In the genomic region with DNA sequence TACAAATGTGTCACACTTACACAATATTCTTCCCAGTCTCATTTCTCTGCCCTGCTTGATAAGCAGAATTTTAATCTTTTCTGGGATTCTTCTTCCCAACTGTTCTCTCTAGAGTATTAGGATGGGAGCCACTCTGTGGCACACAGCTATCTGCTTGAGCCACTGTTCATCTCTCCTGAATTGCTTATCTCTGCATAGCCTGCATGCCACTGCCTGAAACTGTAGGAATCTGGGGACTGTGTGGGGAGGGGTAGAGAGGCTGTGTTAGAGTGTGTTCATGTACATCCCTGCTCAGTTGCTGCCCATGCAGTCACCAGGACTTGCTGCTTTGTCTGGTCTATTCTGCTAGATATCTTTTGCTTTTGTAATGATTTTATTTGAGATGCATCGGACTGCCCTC, we compare ENCODE assay signal across 38 cellular contexts. TPM values are rescaled to one million over a fixed set of nuclear protein-coding genes. Genes with fewer than 3 reads are reported as not detected.
"Had no signal": no experiment of that assay in that cellular context is flagged by ENCODE, and none has a peak within 500 bp of the region (broad histone marks: within the 10 kb centered on the region; RNA-seq: fewer than 3 reads in every experiment).

No MANE protein-coding gene starts in this region.

- DNase-seq: activated B cell treated with CpG ODN at 0.5 μM for 24 hours; activated CD4-positive, alpha-beta memory T cell treated with anti-CD3 and anti-CD28 coated beads for 36 hours; activated CD4-positive, alpha-beta T cell treated with anti-CD3 and anti-CD28 coated beads for 4 hours; activated CD4-positive, alpha-beta T cell treated with anti-CD3 and anti-CD28 coated beads, Interleukin-2, amount 10 ng/mL, durations not matched to agents 24 days and 14 days; activated CD4-positive, alpha-beta T cell treated with anti-CD3 and anti-CD28 coated beads, Interleukin-2, amount 50 U/mL, for 1 hour; activated CD4-positive, alpha-beta T cell treated with anti-CD3 and anti-CD28 coated beads, Interleukin-2, amount 50 U/mL, for 4 hours; activated CD4-positive, CD25-positive, alpha-beta regulatory T cell treated with anti-CD3 and anti-CD28 coated beads, Interleukin-2, amount 50 U/mL, for 72 hours; activated CD8-positive, alpha-beta memory T cell treated with anti-CD3 and anti-CD28 coated beads for 24 hours; activated CD8-positive, alpha-beta memory T cell treated with anti-CD3 and anti-CD28 coated beads, Interleukin-2, amount 10 ng/mL, durations not matched to agents 7 days and 5 days; activated CD8-positive, alpha-beta memory T cell treated with anti-CD3 and anti-CD28 coated beads, Interleukin-2, amount 50 U/mL, for 48 hours; activated CD8-positive, alpha-beta T cell treated with anti-CD3 and anti-CD28 coated beads for 36 hours; activated effector memory CD4-positive, alpha-beta T cell treated with anti-CD3 and anti-CD28 coated beads, Interleukin-2, amount 50 U/mL, for 16 hours; activated gamma-delta T cell treated with Interleukin-2 at 50 U/mL for 16 hours; activated naive CD4-positive, alpha-beta T cell; activated naive CD4-positive, alpha-beta T cell treated with anti-CD3 and anti-CD28 coated beads for 36 hours; activated naive CD4-positive, alpha-beta T cell treated with anti-CD3 and anti-CD28 coated beads, Interleukin-2, amount 50 U/mL, for 16 hours; activated naive CD8-positive, alpha-beta T cell treated with anti-CD3 and anti-CD28 coated beads for 36 hours; activated T-cell treated with anti-CD3 and anti-CD28 coated beads, Interleukin-2, amount 50 U/mL, for 24 hours; activated T-cell treated with anti-CD3 and anti-CD28 coated beads, Interleukin-2, amount 50 U/mL, for 72 hours; adrenal gland; amniotic stem cell; aorta; body of pancreas; brain microvascular endothelial cell; central memory CD4-positive, alpha-beta T cell; T-helper 1 cell; T-helper 2 cell; T-helper 9 cell had no signal

- H3K27me3 Mint-ChIP-seq: activated CD4-positive, alpha-beta memory T cell treated with anti-CD3 and anti-CD28 coated beads for 36 hours; activated naive CD8-positive, alpha-beta T cell treated with anti-CD3 and anti-CD28 coated beads for 36 hours had no signal

- H3K36me3 Mint-ChIP-seq: activated CD4-positive, alpha-beta memory T cell treated with anti-CD3 and anti-CD28 coated beads for 36 hours; activated CD8-positive, alpha-beta memory T cell treated with anti-CD3 and anti-CD28 coated beads, Interleukin-2, amount 10 ng/mL, durations not matched to agents 7 days and 5 days; activated naive CD4-positive, alpha-beta T cell treated with anti-CD3 and anti-CD28 coated beads, Interleukin-2, amount 50 U/mL, for 72 hours; activated naive CD8-positive, alpha-beta T cell treated with anti-CD3 and anti-CD28 coated beads for 36 hours had no signal

- ATAC-seq: activated CD8-positive, alpha-beta memory T cell treated with anti-CD3 and anti-CD28 coated beads, Interleukin-2, amount 10 ng/mL, durations not matched to agents 7 days and 5 days; activated CD8-positive, alpha-beta T cell treated with anti-CD3 and anti-CD28 coated beads for 36 hours; activated naive CD4-positive, alpha-beta T cell treated with anti-CD3 and anti-CD28 coated beads, Interleukin-2, amount 50 U/mL, for 72 hours; activated T-cell treated with anti-CD3 and anti-CD28 coated beads, Interleukin-2, amount 50 U/mL, for 72 hours; activated T-helper 17 cell treated with anti-CD3 and anti-CD28 coated beads, Interleukin-2, amount 50 U/mL, for 72 hours; body of pancreas had no signal

- H3K27ac ChIP-seq: adrenal gland, body of pancreas, brain microvascular endothelial cell, breast epithelium, VCaP had no signal

- H3K4me3 ChIP-seq: adrenal gland, body of pancreas, breast epithelium had no signal

- H3K4me1 Mint-ChIP-seq: activated B cell treated with CpG ODN at 0.5 μM for 24 hours; activated CD4-positive, alpha-beta T cell treated with anti-CD3 and anti-CD28 coated beads, Interleukin-2, amount 10 ng/mL, durations not matched to agents 24 days and 14 days; activated CD8-positive, alpha-beta memory T cell treated with anti-CD3 and anti-CD28 coated beads, Interleukin-2, amount 10 ng/mL, durations not matched to agents 7 days and 5 days; activated naive CD8-positive, alpha-beta T cell treated with anti-CD3 and anti-CD28 coated beads for 36 hours; activated T-helper 17 cell treated with anti-CD3 and anti-CD28 coated beads, Interleukin-2, amount 50 U/mL, for 72 hours had no signal

- H3K27me3 ChIP-seq: body of pancreas, brain microvascular endothelial cell, breast epithelium had no signal

- H3K9me3 Mint-ChIP-seq: activated B cell treated with CpG ODN at 0.5 μM for 24 hours; activated CD4-positive, alpha-beta memory T cell treated with anti-CD3 and anti-CD28 coated beads for 36 hours; activated CD4-positive, alpha-beta T cell treated with anti-CD3 and anti-CD28 coated beads, Interleukin-2, amount 10 ng/mL, durations not matched to agents 24 days and 14 days; activated CD8-positive, alpha-beta T cell treated with anti-CD3 and anti-CD28 coated beads for 36 hours; activated naive CD4-positive, alpha-beta T cell treated with anti-CD3 and anti-CD28 coated beads for 36 hours; activated naive CD4-positive, alpha-beta T cell treated with anti-CD3 and anti-CD28 coated beads, Interleukin-2, amount 50 U/mL, for 72 hours; activated naive CD8-positive, alpha-beta T cell treated with anti-CD3 and anti-CD28 coated beads for 36 hours; activated T-cell treated with anti-CD3 and anti-CD28 coated beads, Interleukin-2, amount 50 U/mL, for 24 hours; activated T-cell treated with anti-CD3 and anti-CD28 coated beads, Interleukin-2, amount 50 U/mL, for 72 hours; activated T-helper 1 cell treated with anti-CD3 and anti-CD28 coated beads, Interleukin-12 subunit alpha, Interleukin-12 subunit beta, Interleukin-2, Interleukin-4 antibody, amounts not matched to agents 30 ng/mL and 10 ng/mL and 1 ng/mL, durations not matched to agents 14 hours and 24 hours and 36 hours; activated T-helper 17 cell treated with anti-CD3 and anti-CD28 coated beads, Interleukin-2, amount 50 U/mL, for 72 hours; T-helper 1 cell treated with Interleukin-12 subunit alpha and Interleukin-12 subunit beta and Interleukin-4 antibody, amounts not matched to agents 30 μg/mL and 1 μg/mL, for 36 hours; T-helper 2 cell treated with Interferon-gamma antibody and Interleukin-4, amounts not matched to agents 5 μg/mL and 100 μg/mL, for 36 hours had no signal

- H3K36me3 ChIP-seq: adrenal gland, brain microvascular endothelial cell, breast epithelium had no signal

- H3K4me1 ChIP-seq: adrenal gland, body of pancreas, breast epithelium had no signal

- H3K4me3 Mint-ChIP-seq: activated B cell treated with CpG ODN at 0.5 μM for 24 hours; activated CD4-positive, alpha-beta memory T cell treated with anti-CD3 and anti-CD28 coated beads for 36 hours; activated CD4-positive, alpha-beta T cell treated with anti-CD3 and anti-CD28 coated beads, Interleukin-2, amount 10 ng/mL, durations not matched to agents 24 days and 14 days; activated CD8-positive, alpha-beta memory T cell treated with anti-CD3 and anti-CD28 coated beads, Interleukin-2, amount 10 ng/mL, durations not matched to agents 7 days and 5 days; activated CD8-positive, alpha-beta T cell treated with anti-CD3 and anti-CD28 coated beads for 36 hours; activated naive CD4-positive, alpha-beta T cell treated with anti-CD3 and anti-CD28 coated beads for 36 hours; activated naive CD8-positive, alpha-beta T cell treated with anti-CD3 and anti-CD28 coated beads for 36 hours; activated T-cell treated with anti-CD3 and anti-CD28 coated beads, Interleukin-2, amount 50 U/mL, for 24 hours; activated T-cell treated with anti-CD3 and anti-CD28 coated beads, Interleukin-2, amount 50 U/mL, for 72 hours; activated T-helper 1 cell treated with anti-CD3 and anti-CD28 coated beads, Interleukin-12 subunit alpha, Interleukin-12 subunit beta, Interleukin-2, Interleukin-4 antibody, amounts not matched to agents 30 ng/mL and 10 ng/mL and 1 ng/mL, durations not matched to agents 14 hours and 24 hours and 36 hours; activated T-helper 17 cell treated with anti-CD3 and anti-CD28 coated beads, Interleukin-2, amount 50 U/mL, for 72 hours; T-helper 1 cell treated with Interleukin-12 subunit alpha and Interleukin-12 subunit beta and Interleukin-4 antibody, amounts not matched to agents 30 μg/mL and 1 μg/mL, for 36 hours; T-helper 2 cell treated with Interferon-gamma antibody and Interleukin-4, amounts not matched to agents 5 μg/mL and 100 μg/mL, for 36 hours had no signal

- H3K9me3 ChIP-seq: adrenal gland, body of pancreas had no signal

RNA-seq across cellular contexts. Expression of gene OR4F6, which starts 2.3 kb away (rescaled TPM):
- total RNA-seq: activated B cell treated with CpG ODN at 0.5 μM for 24 hours; activated CD4-positive, alpha-beta memory T cell treated with anti-CD3 and anti-CD28 coated beads for 36 hours; activated CD4-positive, alpha-beta T cell treated with anti-CD3 and anti-CD28 coated beads, Interleukin-2, amount 10 ng/mL, durations not matched to agents 24 days and 14 days; activated CD8-positive, alpha-beta memory T cell treated with anti-CD3 and anti-CD28 coated beads, Interleukin-2, amount 10 ng/mL, durations not matched to agents 7 days and 5 days; activated CD8-positive, alpha-beta T cell treated with anti-CD3 and anti-CD28 coated beads for 36 hours; activated naive CD4-positive, alpha-beta T cell treated with anti-CD3 and anti-CD28 coated beads for 36 hours; activated naive CD4-positive, alpha-beta T cell treated with anti-CD3 and anti-CD28 coated beads, Interleukin-2, amount 50 U/mL, for 72 hours; activated naive CD8-positive, alpha-beta T cell treated with anti-CD3 and anti-CD28 coated beads for 36 hours; activated T-cell treated with anti-CD3 and anti-CD28 coated beads, Interleukin-2, amount 50 U/mL, for 72 hours; activated T-helper 1 cell treated with anti-CD3 and anti-CD28 coated beads, Interleukin-12 subunit alpha, Interleukin-12 subunit beta, Interleukin-2, Interleukin-4 antibody, amounts not matched to agents 30 ng/mL and 10 ng/mL and 1 ng/mL, durations not matched to agents 14 hours and 24 hours and 36 hours; activated T-helper 17 cell treated with anti-CD3 and anti-CD28 coated beads, Interleukin-2, amount 50 U/mL, for 72 hours; adrenal gland; aorta; astrocyte; body of pancreas; breast epithelium; cardiac septum; cerebellum had no signal
- polyA plus RNA-seq: adrenal gland, aorta had no signal

RNA-seq across cellular contexts. Expression of gene OR4F15, which starts 11.0 kb away (rescaled TPM):
- total RNA-seq: activated B cell treated with CpG ODN at 0.5 μM for 24 hours; activated CD4-positive, alpha-beta memory T cell treated with anti-CD3 and anti-CD28 coated beads for 36 hours; activated CD4-positive, alpha-beta T cell treated with anti-CD3 and anti-CD28 coated beads, Interleukin-2, amount 10 ng/mL, durations not matched to agents 24 days and 14 days; activated CD8-positive, alpha-beta memory T cell treated with anti-CD3 and anti-CD28 coated beads, Interleukin-2, amount 10 ng/mL, durations not matched to agents 7 days and 5 days; activated CD8-positive, alpha-beta T cell treated with anti-CD3 and anti-CD28 coated beads for 36 hours; activated naive CD4-positive, alpha-beta T cell treated with anti-CD3 and anti-CD28 coated beads for 36 hours; activated naive CD4-positive, alpha-beta T cell treated with anti-CD3 and anti-CD28 coated beads, Interleukin-2, amount 50 U/mL, for 72 hours; activated naive CD8-positive, alpha-beta T cell treated with anti-CD3 and anti-CD28 coated beads for 36 hours; activated T-cell treated with anti-CD3 and anti-CD28 coated beads, Interleukin-2, amount 50 U/mL, for 72 hours; activated T-helper 1 cell treated with anti-CD3 and anti-CD28 coated beads, Interleukin-12 subunit alpha, Interleukin-12 subunit beta, Interleukin-2, Interleukin-4 antibody, amounts not matched to agents 30 ng/mL and 10 ng/mL and 1 ng/mL, durations not matched to agents 14 hours and 24 hours and 36 hours; activated T-helper 17 cell treated with anti-CD3 and anti-CD28 coated beads, Interleukin-2, amount 50 U/mL, for 72 hours; adrenal gland; aorta; astrocyte; body of pancreas; breast epithelium; cardiac septum; cerebellum had no signal
- polyA plus RNA-seq: adrenal gland, aorta had no signal
